In genomic region chr11:83583953-83584352, GRCh38 we compare ENCODE assay signal across 10 cellular contexts.
DNase-seq lines count a peak whose midpoint lies in the region; ATAC-seq and TF ChIP-seq lines count a peak whose summit lies in the region.
"Had no signal": no experiment of that assay in that cellular context is flagged by ENCODE, and none has a peak within 500 bp of the region (broad histone marks: within the 10 kb centered on the region; RNA-seq: fewer than 3 reads in every experiment).

No MANE protein-coding gene starts in this region.

- CTCF ChIA-PET in Calu3 (lab: Charles Lee), result no interaction called here

- H3K27ac Mint-ChIP-seq in Calu3 (ENCODE audit: unreplicated experiment), result no peak overlapping the region
- H3K27ac Mint-ChIP-seq: T-cell had no signal

- peaks cover 12% of the 10 kb centered on the region for H3K27me3 Mint-ChIP-seq in Calu3 (ENCODE audit: unreplicated experiment)

- intact Hi-C loops in Calu3 (cut with micrococcal nuclease; ENCODE audit: unreplicated experiment), result no loop called here

- no peaks in the 10 kb centered on the region for H3K4me1 Mint-ChIP-seq in Calu3 (ENCODE audit: low read depth, unreplicated experiment)
- H3K4me1 Mint-ChIP-seq: T-cell had no signal

- H3K4me3 Mint-ChIP-seq in Calu3 (ENCODE audit: low read depth, unreplicated experiment), result no peak overlapping the region
- H3K4me3 Mint-ChIP-seq: T-cell had no signal

- no peak for TF ChIP-seq CTCF in Calu3 (IDR thresholded peaks at IDR 0.05; ENCODE audit: unreplicated experiment)

- peak; percentile 97 for ATAC-seq in GM18498 (IDR thresholded peaks at IDR 0.05; ENCODE audit: unreplicated experiment)
- ATAC-seq in GM21619 (IDR thresholded peaks at IDR 0.05; ENCODE audit: unreplicated experiment), result peak; percentile 99
- peak; percentile 98 for ATAC-seq in HG03558 (IDR thresholded peaks at IDR 0.05; ENCODE audit: extremely low read depth, unreplicated experiment)
- no peak for ATAC-seq in HG03139 (IDR thresholded peaks at IDR 0.05; ENCODE audit: unreplicated experiment)
- ATAC-seq: T-cell had no signal

- DNase-seq in kidney tubule cell (ENCODE audit: low spot score), result peak; percentile 85
- no peak for DNase-seq in HPDE6-E6E7 (ENCODE audit: extremely low spot score)
- no peak for DNase-seq in Calu3
- DNase-seq in anterior cingulate cortex (lab: John Stamatoyannopoulos, UW), result no peak
- DNase-seq: H7, T-cell had no signal

- no TSS peak for BruUV-seq in Calu3 (replicated peaks; lab: Mats Ljungman, UMichigan)

- H3K9me3 Mint-ChIP-seq in Calu3 (ENCODE audit: low read depth, unreplicated experiment), result peaks cover 2% of the 10 kb centered on the region
- H3K9me3 Mint-ChIP-seq: T-cell had no signal

- H3K36me3 Mint-ChIP-seq in Calu3 (ENCODE audit: insufficient read depth, unreplicated experiment), result no peaks in the 10 kb centered on the region
- H3K36me3 Mint-ChIP-seq: T-cell had no signal
